ENCODE assay signal across 13 cellular contexts in the genomic region with DNA sequence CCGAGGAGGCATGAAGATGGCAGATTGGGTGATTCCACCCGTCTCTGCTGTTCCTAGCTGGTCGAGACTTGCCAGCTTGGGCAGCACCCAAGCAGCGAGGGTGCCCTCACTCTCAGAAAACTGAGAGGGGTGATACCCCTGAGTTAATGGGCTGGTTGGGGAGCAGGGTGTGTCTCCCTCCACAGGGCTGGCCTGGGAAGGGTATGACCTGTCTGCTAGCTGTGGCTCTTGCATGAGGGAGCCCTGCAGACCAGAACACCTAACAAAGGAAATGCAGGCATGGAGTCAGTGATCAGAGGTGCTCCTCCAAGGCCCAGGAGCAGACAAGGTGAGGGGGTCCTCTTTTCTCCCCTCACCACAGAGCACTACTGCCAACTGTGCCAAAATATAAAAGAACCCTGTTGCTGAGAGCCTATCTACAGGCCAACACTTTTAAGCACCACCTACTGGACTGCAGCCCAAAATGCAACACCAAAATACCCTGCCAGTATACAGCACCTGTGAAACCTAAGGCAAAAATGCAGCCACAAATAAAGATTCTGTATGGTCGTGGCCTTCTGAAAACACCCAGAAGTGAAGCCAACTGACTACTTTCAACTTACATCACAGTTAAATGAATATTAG. TPM values are rescaled to one million over a fixed set of nuclear protein-coding genes. Genes with fewer than 3 reads are reported as not detected.
DNase-seq lines count a peak whose midpoint lies in the region; TF ChIP-seq lines count a peak whose summit lies in the region.
"Had no signal": no experiment of that assay in that cellular context is flagged by ENCODE, and none has a peak within 500 bp of the region (broad histone marks: within the 10 kb centered on the region; RNA-seq: fewer than 3 reads in every experiment).

No MANE protein-coding gene starts in this region.

- H3K9me3 Mint-ChIP-seq in immature natural killer cell = no peaks in the 10 kb centered on the region

- 88% methylated on average over 5 of the region's 5 CpGs for WGBS in liver

- H3K79me2 ChIP-seq in OCI-LY7 (ENCODE audit: insufficient read depth, low read depth, low read length) = no peaks in the 10 kb centered on the region

- H3K9me2 ChIP-seq in OCI-LY7 (ENCODE audit: insufficient read depth, low read length) = no peaks in the 10 kb centered on the region

- no peak overlapping the region for H3K4me2 ChIP-seq in OCI-LY7 (ENCODE audit: low read length)

- H3K4me1 ChIP-seq in OCI-LY7 (ENCODE audit: insufficient read depth, low read length, poor library complexity, severe bottlenecking) (no peaks in the 10 kb centered on the region), liver (ENCODE audit: control insufficient read depth in 4 of 4, insufficient read depth in 4 of 4, low read length in 3 of 4) (no peaks in the 10 kb centered on the region)
- H3K4me1 ChIP-seq: heart right ventricle, SJSA1, transverse colon had no signal

- no peak overlapping the region for H3K4me3 Mint-ChIP-seq in immature natural killer cell
- H3K4me3 Mint-ChIP-seq: neural crest cell had no signal

- DNase-seq in GM13977 (ENCODE audit: low spot score) = peak; percentile 13
- peak; percentile 20 for DNase-seq in HEK293T (ENCODE audit: extremely low spot score)
- DNase-seq in OCI-LY7 (ENCODE audit: low spot score) = peak; percentile 4
- DNase-seq in NCI-H226 = no peak
- DNase-seq in A172 (ENCODE audit: low spot score) = no peak
- DNase-seq in EL = no peak
- DNase-seq in immature natural killer cell = no peak
- DNase-seq: heart right ventricle, NCI-H1436 treated with DMSO at 0.1 percent for 48 hours, transverse colon had no signal

- no peaks in the 10 kb centered on the region for H3K36me3 Mint-ChIP-seq in immature natural killer cell

- no peaks in the 10 kb centered on the region for H3K36me3 ChIP-seq in OCI-LY7 (ENCODE audit: insufficient read depth, low read length)
- no peaks in the 10 kb centered on the region for H3K36me3 ChIP-seq in liver (ENCODE audit: control insufficient read depth in 4 of 4, insufficient read depth in 3 of 4, low read depth in 1 of 4, low read length in 3 of 4)
- H3K36me3 ChIP-seq: heart right ventricle, SJSA1, transverse colon had no signal

- H3K27ac Mint-ChIP-seq in immature natural killer cell = peak overlapping the region in 1 of 6 donors; percentile 13

- intact Hi-C loops in OCI-LY7 (cut with micrococcal nuclease; ENCODE audit: unreplicated experiment) = no loop called here

- H3K27ac ChIP-seq in OCI-LY7 (ENCODE audit: low read depth, low read length, poor library complexity, severe bottlenecking) = no peak overlapping the region
- no peak overlapping the region for H3K27ac ChIP-seq in liver (ENCODE audit: low read depth in 1 of 2, low read length in 2 of 2)
- H3K27ac ChIP-seq: heart right ventricle, SJSA1, transverse colon had no signal

- no TSS peak for BruUV-seq in OCI-LY7 (replicated peaks; lab: Mats Ljungman, UMichigan)

- H3K4me3 ChIP-seq in OCI-LY7 (ENCODE audit: low read depth, low read length, poor library complexity, severe bottlenecking) = no peak overlapping the region
- no peak overlapping the region for H3K4me3 ChIP-seq in liver (ENCODE audit: low read depth in 1 of 3, low read length in 3 of 3)
- H3K4me3 ChIP-seq: heart right ventricle, SJSA1, transverse colon had no signal

- TF ChIP-seq CTCF in GM13977 (IDR thresholded peaks at IDR 0.05; ENCODE audit: extremely low read depth, insufficient read depth, missing control alignments) (peak; percentile 42), OCI-LY7 (conservative IDR thresholded peaks at IDR 0.05; ENCODE audit: low read length) (peak; percentile 51), liver (IDR thresholded peaks at IDR 0.05; ENCODE audit: low read depth, low read length, missing input control) (peak; percentile 20)

- no peak overlapping the region for H2AFZ ChIP-seq in OCI-LY7 (ENCODE audit: low read length)

- CTCF ChIA-PET in HEK293T (lab: Yijun Ruan, JAX) = no interaction called here
- CTCF ChIA-PET in OCI-LY7 (lab: Charles Lee; ENCODE audit: unreplicated experiment) = no interaction called here

- no peaks in the 10 kb centered on the region for H3K4me1 Mint-ChIP-seq in immature natural killer cell
- H3K4me1 Mint-ChIP-seq: neural crest cell had no signal

- in situ Hi-C loops in GM13977 (cut with MboI; ENCODE audit: low pct_unique_long_range_greater_than_20kb, low sequenced_read_pairs, unreplicated experiment) = no loop called here

- TF ChIP-seq RAD21 in liver (IDR thresholded peaks at IDR 0.05) = peak; percentile 22 to 39

- H3K27me3 ChIP-seq in liver (ENCODE audit: control insufficient read depth in 4 of 4, insufficient read depth in 4 of 4, low read length in 3 of 4) = no peaks in the 10 kb centered on the region
- H3K27me3 ChIP-seq: heart right ventricle, SJSA1, transverse colon had no signal

- H3K9me3 ChIP-seq in OCI-LY7 (ENCODE audit: low read length) (no peaks in the 10 kb centered on the region), liver (ENCODE audit: control insufficient read depth in 4 of 4, low read length in 3 of 4) (no peaks in the 10 kb centered on the region)
- H3K9me3 ChIP-seq: SJSA1 had no signal

- H3K27me3 Mint-ChIP-seq in immature natural killer cell (ENCODE audit: low read depth in 3 of 3) = peaks cover 2 to 6% (median 6%) of the 10 kb centered on the region in 3 donors

- H3K9ac ChIP-seq in liver (ENCODE audit: low read depth in 1 of 2, low read length in 2 of 2) = no peak overlapping the region

- no peaks in the 10 kb centered on the region for H4K20me1 ChIP-seq in OCI-LY7 (ENCODE audit: insufficient read depth, low read length)

- POLR2A ChIA-PET in HEK293T (lab: Yijun Ruan, JAX) (no interaction called here), OCI-LY7 (lab: Charles Lee) (interaction anchor here (1.3 kb wide), 1 partner anchor 16 kb away, joined by 4 read pairs; no protein-coding TSS in a partner anchor)

TF ChIP-seq in HEK293T, 16 proteins besides CTCF, POLR2A, EP300 and RAD21 (continues in another document):
- TF ChIP-seq HDGF (IDR thresholded peaks at IDR 0.05; ENCODE audit: borderline replicate concordance) = no peak
- no peak for TF ChIP-seq SUZ12 (IDR thresholded peaks at IDR 0.05)
- TF ChIP-seq SP1 (IDR thresholded peaks at IDR 0.05) = no peak
- TF ChIP-seq BHLHE40 (IDR thresholded peaks at IDR 0.05; ENCODE audit: borderline replicate concordance) = no peak
- TF ChIP-seq ARNT (IDR thresholded peaks at IDR 0.05) = no peak
- no peak for TF ChIP-seq FOXM1 (IDR thresholded peaks at IDR 0.05; ENCODE audit: borderline replicate concordance)
- TF ChIP-seq, protein P1, sequence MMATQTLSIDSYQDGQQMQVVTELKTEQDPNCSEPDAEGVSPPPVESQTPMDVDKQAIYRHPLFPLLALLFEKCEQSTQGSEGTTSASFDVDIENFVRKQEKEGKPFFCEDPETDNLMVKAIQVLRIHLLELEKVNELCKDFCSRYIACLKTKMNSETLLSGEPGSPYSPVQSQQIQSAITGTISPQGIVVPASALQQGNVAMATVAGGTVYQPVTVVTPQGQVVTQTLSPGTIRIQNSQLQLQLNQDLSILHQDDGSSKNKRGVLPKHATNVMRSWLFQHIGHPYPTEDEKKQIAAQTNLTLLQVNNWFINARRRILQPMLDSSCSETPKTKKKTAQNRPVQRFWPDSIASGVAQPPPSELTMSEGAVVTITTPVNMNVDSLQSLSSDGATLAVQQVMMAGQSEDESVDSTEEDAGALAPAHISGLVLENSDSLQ (IDR thresholded peaks at IDR 0.05) = no peak
- no peak for TF ChIP-seq FOXK2 (IDR thresholded peaks at IDR 0.05)
- no peak for TF ChIP-seq FOXA1 (IDR thresholded peaks at IDR 0.05)
- no peak for TF ChIP-seq L3MBTL2 (conservative IDR thresholded peaks at IDR 0.05)
- no peak for TF ChIP-seq NFRKB (IDR thresholded peaks at IDR 0.05)
- TF ChIP-seq ELF4 (IDR thresholded peaks at IDR 0.05) = no peak
- no peak for TF ChIP-seq LEF1 (IDR thresholded peaks at IDR 0.05; ENCODE audit: borderline replicate concordance)
- TF ChIP-seq TARDBP (IDR thresholded peaks at IDR 0.05) = no peak
- no peak for TF ChIP-seq CTBP1 (IDR thresholded peaks at IDR 0.05; ENCODE audit: borderline replicate concordance)

TF ChIP-seq in liver, 16 proteins besides CTCF, POLR2A, EP300 and RAD21:
- TF ChIP-seq, protein P2, sequence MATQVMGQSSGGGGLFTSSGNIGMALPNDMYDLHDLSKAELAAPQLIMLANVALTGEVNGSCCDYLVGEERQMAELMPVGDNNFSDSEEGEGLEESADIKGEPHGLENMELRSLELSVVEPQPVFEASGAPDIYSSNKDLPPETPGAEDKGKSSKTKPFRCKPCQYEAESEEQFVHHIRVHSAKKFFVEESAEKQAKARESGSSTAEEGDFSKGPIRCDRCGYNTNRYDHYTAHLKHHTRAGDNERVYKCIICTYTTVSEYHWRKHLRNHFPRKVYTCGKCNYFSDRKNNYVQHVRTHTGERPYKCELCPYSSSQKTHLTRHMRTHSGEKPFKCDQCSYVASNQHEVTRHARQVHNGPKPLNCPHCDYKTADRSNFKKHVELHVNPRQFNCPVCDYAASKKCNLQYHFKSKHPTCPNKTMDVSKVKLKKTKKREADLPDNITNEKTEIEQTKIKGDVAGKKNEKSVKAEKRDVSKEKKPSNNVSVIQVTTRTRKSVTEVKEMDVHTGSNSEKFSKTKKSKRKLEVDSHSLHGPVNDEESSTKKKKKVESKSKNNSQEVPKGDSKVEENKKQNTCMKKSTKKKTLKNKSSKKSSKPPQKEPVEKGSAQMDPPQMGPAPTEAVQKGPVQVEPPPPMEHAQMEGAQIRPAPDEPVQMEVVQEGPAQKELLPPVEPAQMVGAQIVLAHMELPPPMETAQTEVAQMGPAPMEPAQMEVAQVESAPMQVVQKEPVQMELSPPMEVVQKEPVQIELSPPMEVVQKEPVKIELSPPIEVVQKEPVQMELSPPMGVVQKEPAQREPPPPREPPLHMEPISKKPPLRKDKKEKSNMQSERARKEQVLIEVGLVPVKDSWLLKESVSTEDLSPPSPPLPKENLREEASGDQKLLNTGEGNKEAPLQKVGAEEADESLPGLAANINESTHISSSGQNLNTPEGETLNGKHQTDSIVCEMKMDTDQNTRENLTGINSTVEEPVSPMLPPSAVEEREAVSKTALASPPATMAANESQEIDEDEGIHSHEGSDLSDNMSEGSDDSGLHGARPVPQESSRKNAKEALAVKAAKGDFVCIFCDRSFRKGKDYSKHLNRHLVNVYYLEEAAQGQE (IDR thresholded peaks at IDR 0.05) = peak; percentile 77
- TF ChIP-seq EGR1 (IDR thresholded peaks at IDR 0.05; ENCODE audit: low read depth in 2 of 2) = no peak

RNA-seq across cellular contexts. Expression of a gene that starts 35.8 kb away (rescaled TPM):
- total RNA-seq in OCI-LY7 (2014; rRNA removed; shearing (Covaris generic)) = 10.3 and 11.2 TPM in 2 replicates
- total RNA-seq in OCI-LY7 (2022) (14.7 and 14.8 TPM in 2 replicates), liver (1 to 10 TPM; 6.1 to 8.5 TPM)
- polyA plus RNA-seq in liver (1 to 10 TPM; 1.6 to 3.5 TPM), immature natural killer cell (10 to 100 TPM; 14.8 to 35.5 (median 20.5) TPM)
- 0.41 and 1.4 TPM in 2 replicates for total RNA-seq in A172 (2014; rRNA removed; shearing (Covaris generic))

RNA-seq across cellular contexts. Expression of a gene that starts 43.3 kb away (rescaled TPM):
- not detected in 2 replicates for total RNA-seq in OCI-LY7 (2014; rRNA removed; shearing (Covaris generic))
- not detected in 2 replicates for total RNA-seq in OCI-LY7 (2022)
- total RNA-seq in liver = under 1 TPM in 1 of 2 donors, not detected in 1; 0.14 TPM
- polyA plus RNA-seq in liver = under 1 TPM in 1 of 2 donors, not detected in 1; 0.15 TPM
- 0.21 and 0.43 TPM in 2 replicates for total RNA-seq in A172 (2014; rRNA removed; shearing (Covaris generic))
- not detected for polyA plus RNA-seq in immature natural killer cell
- total RNA-seq: heart right ventricle, neural crest cell, SJSA1 had no signal
- polyA plus RNA-seq: heart right ventricle had no signal

Comparison
In these comparisons a context has a peak if more than half of its experiments do, and no peak if none do; other contexts are left out.
1. DNase-seq: peak in GM13977 (single experiment), HEK293T (single experiment) and OCI-LY7 (single experiment); none in NCI-H226 (single experiment), A172 (single experiment), EL (single experiment) and immature natural killer cell (0 of 3).
2. Peak in every context shown above with its lines, with median percentiles within 50 percentile points of each other: CTCF ChIP-seq.